In the genomic region with DNA sequence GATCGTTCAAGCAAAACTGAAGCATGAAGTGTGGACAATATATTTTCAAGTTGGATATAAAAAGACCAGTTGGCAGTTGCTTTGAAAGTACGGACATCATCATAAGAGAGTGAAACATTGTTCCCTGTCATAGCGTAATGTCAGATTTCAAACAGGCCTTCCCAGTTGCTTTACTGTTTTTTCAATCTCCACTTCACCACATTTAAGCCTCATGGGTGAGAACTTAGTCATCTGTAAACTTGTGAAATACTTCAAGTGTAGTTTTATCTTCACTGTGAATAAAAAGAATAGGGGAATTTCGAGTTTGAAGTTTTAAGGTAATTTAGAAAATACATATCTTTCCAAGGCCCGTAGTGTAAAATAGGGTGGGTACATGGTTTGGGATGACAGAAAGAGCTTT, we compare ENCODE assay signal across 25 cellular contexts.
"Had no signal": no experiment of that assay in that cellular context is flagged by ENCODE, and none has a peak within 500 bp of the region (broad histone marks: within the 10 kb centered on the region; RNA-seq: fewer than 3 reads in every experiment).

No MANE protein-coding gene starts in this region.

- H3K4me2 ChIP-seq: neural progenitor cell had no signal

- H3K36me3 ChIP-seq: adrenal gland, ascending aorta, neural progenitor cell, uterus had no signal

- H3K4me3 ChIP-seq: adrenal gland, ascending aorta, coronary artery, neural progenitor cell, uterus had no signal

- H3K9ac ChIP-seq: neural progenitor cell had no signal

- H3K27ac ChIP-seq: adrenal gland, ascending aorta, coronary artery, neural progenitor cell, uterus had no signal

- H3K27me3 ChIP-seq: adrenal gland, ascending aorta, neural progenitor cell, uterus had no signal

- H3K9me3 ChIP-seq: adrenal gland, ascending aorta, uterus had no signal

- H2AFZ ChIP-seq: neural progenitor cell had no signal

- ATAC-seq: effector memory CD8-positive, alpha-beta T cell; esophagus mucosa; left colon; natural killer cell; right cardiac atrium; stimulated activated effector memory CD8-positive, alpha-beta T cell treated with anti-CD3 and anti-CD28 coated beads, Interleukin-12 subunit alpha, Interleukin-12 subunit beta, amount 100 ng/mL, for 72 hours; T-helper 17 cell had no signal

- DNase-seq: activated CD4-positive, alpha-beta memory T cell treated with anti-CD3 and anti-CD28 coated beads for 36 hours; activated CD4-positive, alpha-beta T cell treated with anti-CD3 and anti-CD28 coated beads, Interleukin-2, amount 10 ng/mL, durations not matched to agents 24 days and 14 days; activated CD4-positive, CD25-positive, alpha-beta regulatory T cell treated with anti-CD3 and anti-CD28 coated beads, Interleukin-2, amount 50 U/mL, for 72 hours; activated CD8-positive, alpha-beta memory T cell treated with anti-CD3 and anti-CD28 coated beads, Interleukin-2, amount 50 U/mL, for 4 hours; activated effector memory CD4-positive, alpha-beta T cell treated with anti-CD3 and anti-CD28 coated beads, Interleukin-2, amount 50 U/mL, for 16 hours; activated naive CD4-positive, alpha-beta T cell treated with anti-CD3 and anti-CD28 coated beads for 36 hours; activated naive CD8-positive, alpha-beta T cell treated with anti-CD3 and anti-CD28 coated beads for 36 hours; activated T-cell treated with anti-CD3 and anti-CD28 coated beads, Interleukin-2, amount 50 U/mL, for 1 hour; adrenal gland; effector memory CD8-positive, alpha-beta T cell; glutamatergic neuron; left colon; midbrain; natural killer cell; right cardiac atrium; stimulated activated CD4-positive, alpha-beta T cell treated with anti-CD3 and anti-CD28 coated beads, Interleukin-12 subunit alpha, Interleukin-12 subunit beta, amount 100 ng/mL, for 4 hours; stimulated activated CD4-positive, alpha-beta T cell treated with anti-CD3 and anti-CD28 coated beads, Interleukin-4, amount 100 ng/mL, for 1 hour; T-helper 17 cell; T1000; uterus had no signal

- H3K4me1 ChIP-seq: adrenal gland, ascending aorta, neural progenitor cell, uterus had no signal
